ENCODE assay signal across 1 cellular context in the genomic region with DNA sequence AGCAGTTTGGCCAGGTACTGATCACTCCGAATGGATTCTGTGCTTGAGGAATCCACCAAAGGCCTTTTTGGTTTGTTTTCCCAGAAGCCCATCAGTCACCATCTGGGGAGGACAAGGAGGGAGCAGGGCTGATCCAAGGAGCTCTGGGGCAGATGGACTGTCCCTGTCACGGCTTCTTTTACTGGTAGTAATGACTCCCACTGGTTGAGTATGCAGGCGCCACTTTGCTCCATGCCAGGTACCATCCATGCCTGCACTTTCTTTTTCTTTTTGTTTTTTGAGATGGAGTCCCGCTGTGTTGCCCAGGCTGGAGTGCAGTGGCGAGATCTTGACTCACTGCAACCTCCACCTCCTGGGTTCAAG.
TF ChIP-seq lines count a peak whose summit lies in the region.

No MANE protein-coding gene starts in this region.

TF ChIP-seq in HCT116, 20 proteins besides CTCF, POLR2A, EP300 and RAD21 (continued from another document):
- TF ChIP-seq, protein P1, sequence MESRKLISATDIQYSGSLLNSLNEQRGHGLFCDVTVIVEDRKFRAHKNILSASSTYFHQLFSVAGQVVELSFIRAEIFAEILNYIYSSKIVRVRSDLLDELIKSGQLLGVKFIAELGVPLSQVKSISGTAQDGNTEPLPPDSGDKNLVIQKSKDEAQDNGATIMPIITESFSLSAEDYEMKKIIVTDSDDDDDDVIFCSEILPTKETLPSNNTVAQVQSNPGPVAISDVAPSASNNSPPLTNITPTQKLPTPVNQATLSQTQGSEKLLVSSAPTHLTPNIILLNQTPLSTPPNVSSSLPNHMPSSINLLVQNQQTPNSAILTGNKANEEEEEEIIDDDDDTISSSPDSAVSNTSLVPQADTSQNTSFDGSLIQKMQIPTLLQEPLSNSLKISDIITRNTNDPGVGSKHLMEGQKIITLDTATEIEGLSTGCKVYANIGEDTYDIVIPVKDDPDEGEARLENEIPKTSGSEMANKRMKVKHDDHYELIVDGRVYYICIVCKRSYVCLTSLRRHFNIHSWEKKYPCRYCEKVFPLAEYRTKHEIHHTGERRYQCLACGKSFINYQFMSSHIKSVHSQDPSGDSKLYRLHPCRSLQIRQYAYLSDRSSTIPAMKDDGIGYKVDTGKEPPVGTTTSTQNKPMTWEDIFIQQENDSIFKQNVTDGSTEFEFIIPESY (IDR thresholded peaks at IDR 0.05; ENCODE audit: extremely low read depth, insufficient replicate concordance, low read length), result no peak
- no peak for TF ChIP-seq SRF (IDR thresholded peaks at IDR 0.05; ENCODE audit: low read depth)
- no peak for TF ChIP-seq EZH2phosphoT487 (IDR thresholded peaks at IDR 0.05; ENCODE audit: borderline replicate concordance)
- TF ChIP-seq, protein P2, sequence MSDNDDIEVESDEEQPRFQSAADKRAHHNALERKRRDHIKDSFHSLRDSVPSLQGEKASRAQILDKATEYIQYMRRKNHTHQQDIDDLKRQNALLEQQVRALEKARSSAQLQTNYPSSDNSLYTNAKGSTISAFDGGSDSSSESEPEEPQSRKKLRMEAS (IDR thresholded peaks at IDR 0.05), result no peak
- TF ChIP-seq ZFX (IDR thresholded peaks at IDR 0.05), result no peak
- no peak for TF ChIP-seq ELF1 (IDR thresholded peaks at IDR 0.05; ENCODE audit: borderline replicate concordance, low read depth)
- TF ChIP-seq, protein P3, sequence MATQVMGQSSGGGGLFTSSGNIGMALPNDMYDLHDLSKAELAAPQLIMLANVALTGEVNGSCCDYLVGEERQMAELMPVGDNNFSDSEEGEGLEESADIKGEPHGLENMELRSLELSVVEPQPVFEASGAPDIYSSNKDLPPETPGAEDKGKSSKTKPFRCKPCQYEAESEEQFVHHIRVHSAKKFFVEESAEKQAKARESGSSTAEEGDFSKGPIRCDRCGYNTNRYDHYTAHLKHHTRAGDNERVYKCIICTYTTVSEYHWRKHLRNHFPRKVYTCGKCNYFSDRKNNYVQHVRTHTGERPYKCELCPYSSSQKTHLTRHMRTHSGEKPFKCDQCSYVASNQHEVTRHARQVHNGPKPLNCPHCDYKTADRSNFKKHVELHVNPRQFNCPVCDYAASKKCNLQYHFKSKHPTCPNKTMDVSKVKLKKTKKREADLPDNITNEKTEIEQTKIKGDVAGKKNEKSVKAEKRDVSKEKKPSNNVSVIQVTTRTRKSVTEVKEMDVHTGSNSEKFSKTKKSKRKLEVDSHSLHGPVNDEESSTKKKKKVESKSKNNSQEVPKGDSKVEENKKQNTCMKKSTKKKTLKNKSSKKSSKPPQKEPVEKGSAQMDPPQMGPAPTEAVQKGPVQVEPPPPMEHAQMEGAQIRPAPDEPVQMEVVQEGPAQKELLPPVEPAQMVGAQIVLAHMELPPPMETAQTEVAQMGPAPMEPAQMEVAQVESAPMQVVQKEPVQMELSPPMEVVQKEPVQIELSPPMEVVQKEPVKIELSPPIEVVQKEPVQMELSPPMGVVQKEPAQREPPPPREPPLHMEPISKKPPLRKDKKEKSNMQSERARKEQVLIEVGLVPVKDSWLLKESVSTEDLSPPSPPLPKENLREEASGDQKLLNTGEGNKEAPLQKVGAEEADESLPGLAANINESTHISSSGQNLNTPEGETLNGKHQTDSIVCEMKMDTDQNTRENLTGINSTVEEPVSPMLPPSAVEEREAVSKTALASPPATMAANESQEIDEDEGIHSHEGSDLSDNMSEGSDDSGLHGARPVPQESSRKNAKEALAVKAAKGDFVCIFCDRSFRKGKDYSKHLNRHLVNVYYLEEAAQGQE (IDR thresholded peaks at IDR 0.05; ENCODE audit: low read depth), result no peak
- no peak for TF ChIP-seq CEBPB (IDR thresholded peaks at IDR 0.05; ENCODE audit: low read depth)
- no peak for TF ChIP-seq YY1 (IDR thresholded peaks at IDR 0.05; ENCODE audit: extremely low read depth, insufficient replicate concordance, low read depth, low read length)
- no peak for TF ChIP-seq EZH2 (IDR thresholded peaks at IDR 0.05)
- TF ChIP-seq FOSL1 (IDR thresholded peaks at IDR 0.05; ENCODE audit: low read depth), result no peak
- no peak for TF ChIP-seq CBX3 (IDR thresholded peaks at IDR 0.05; ENCODE audit: low read depth)
- TF ChIP-seq POLR2AphosphoS5 (IDR thresholded peaks at IDR 0.05; ENCODE audit: low read depth, low read length), result no peak
